ENCODE assay signal across 10 cellular contexts in the genomic region with DNA sequence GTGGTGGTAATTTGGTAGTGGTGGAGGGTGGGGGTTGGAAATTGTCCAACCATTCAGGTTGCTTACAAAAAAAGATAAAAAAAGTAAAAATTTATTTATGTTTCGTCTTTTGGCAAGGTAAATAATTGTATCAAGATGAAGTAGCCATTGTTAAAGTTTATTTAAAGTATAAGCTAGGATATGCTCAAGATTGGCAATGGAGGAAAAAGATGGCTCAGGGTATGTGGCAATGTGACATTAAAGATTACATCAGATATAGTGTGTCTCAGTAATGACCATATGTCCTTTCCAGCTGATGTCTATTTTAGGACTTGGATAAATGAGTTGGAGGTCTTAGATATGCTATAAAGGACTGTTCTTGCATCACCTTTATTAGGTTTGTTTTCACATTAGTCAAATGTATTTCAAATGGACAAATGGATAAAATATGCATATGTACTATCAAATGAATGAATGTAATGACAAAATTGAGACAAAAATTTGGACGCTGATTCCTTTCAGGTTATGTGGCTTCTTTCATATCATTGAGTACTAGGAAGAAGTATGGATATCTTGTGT.
DNase-seq lines count a peak whose midpoint lies in the region; ATAC-seq and TF ChIP-seq lines count a peak whose summit lies in the region.
"Had no signal": no experiment of that assay in that cellular context is flagged by ENCODE, and none has a peak within 500 bp of the region (broad histone marks: within the 10 kb centered on the region; RNA-seq: fewer than 3 reads in every experiment).

No MANE protein-coding gene starts in this region.

- H3K4me1 Mint-ChIP-seq in activated naive CD8-positive, alpha-beta T cell treated with anti-CD3 and anti-CD28 coated beads, Interleukin-2, amount 50 U/mL, for 24 hours: peaks cover 72% of the 10 kb centered on the region
- peaks cover 61% of the 10 kb centered on the region for H3K4me1 Mint-ChIP-seq in activated naive CD8-positive, alpha-beta T cell treated with anti-CD3 and anti-CD28 coated beads for 36 hours
- H3K4me1 Mint-ChIP-seq in stimulated activated memory B cell treated with anti-CD40 and anti-IgM and Interleukin-4, amounts not matched to agents 10 μg/mL and 1 μg/mL and 100 μg/mL, for 72 hours: peaks cover 58% of the 10 kb centered on the region
- peaks cover 54% of the 10 kb centered on the region for H3K4me1 Mint-ChIP-seq in activated CD8-positive, alpha-beta T cell treated with anti-CD3 and anti-CD28 coated beads, Interleukin-2, amount 10 ng/mL, durations not matched to agents 7 days and 5 days (ENCODE audit: low read depth)
- peaks cover 43% of the 10 kb centered on the region for H3K4me1 Mint-ChIP-seq in activated naive CD4-positive, alpha-beta T cell treated with anti-CD3 and anti-CD28 coated beads for 36 hours (ENCODE audit: low read depth)

- peaks cover under 1% of the 10 kb centered on the region for H3K27me3 Mint-ChIP-seq in activated naive CD8-positive, alpha-beta T cell treated with anti-CD3 and anti-CD28 coated beads, Interleukin-2, amount 50 U/mL, for 24 hours
- H3K27me3 Mint-ChIP-seq in activated naive CD8-positive, alpha-beta T cell treated with anti-CD3 and anti-CD28 coated beads for 36 hours: no peaks in the 10 kb centered on the region
- H3K27me3 Mint-ChIP-seq in stimulated activated memory B cell treated with anti-CD40 and anti-IgM and Interleukin-4, amounts not matched to agents 10 μg/mL and 1 μg/mL and 100 μg/mL, for 72 hours: no peaks in the 10 kb centered on the region
- H3K27me3 Mint-ChIP-seq in activated CD8-positive, alpha-beta T cell treated with anti-CD3 and anti-CD28 coated beads, Interleukin-2, amount 10 ng/mL, durations not matched to agents 7 days and 5 days (ENCODE audit: low read depth): peaks cover 2% of the 10 kb centered on the region
- H3K27me3 Mint-ChIP-seq in activated naive CD4-positive, alpha-beta T cell treated with anti-CD3 and anti-CD28 coated beads for 36 hours (ENCODE audit: low read depth): peaks cover 3% of the 10 kb centered on the region

- intact Hi-C loops in activated naive CD4-positive, alpha-beta T cell treated with anti-CD3 and anti-CD28 coated beads for 36 hours (cut with micrococcal nuclease): loop anchor here (5.0 to 10.0 kb wide), 3 partner anchors 337 to 1171 kb away; a partner anchor contains a TSS

- POLR2A ChIA-PET in activated CD8-positive, alpha-beta T cell treated with anti-CD3 and anti-CD28 coated beads, Interleukin-2, amount 10 ng/mL, durations not matched to agents 7 days and 5 days (lab: Charles Lee): no interaction called here

- DNase-seq in activated naive CD8-positive, alpha-beta T cell treated with anti-CD3 and anti-CD28 coated beads, Interleukin-2, amount 50 U/mL, for 24 hours: no peak
- no peak for DNase-seq in activated naive CD8-positive, alpha-beta T cell treated with anti-CD3 and anti-CD28 coated beads for 36 hours
- DNase-seq in OCI-M1 (lab: John Stamatoyannopoulos, UW): peak; percentile 78
- peak; percentile 71 to 75 for DNase-seq in erythroblast (lab: John Stamatoyannopoulos, UW)
- DNase-seq in activated CD8-positive, alpha-beta T cell treated with anti-CD3 and anti-CD28 coated beads, Interleukin-2, amount 10 ng/mL, durations not matched to agents 7 days and 5 days: no peak
- no peak for DNase-seq in NCI-H2196 treated with DMSO at 0.1 percent for 48 hours (lab: John Stamatoyannopoulos, UW; ENCODE audit: unreplicated experiment)
- no peak for DNase-seq in activated naive CD4-positive, alpha-beta T cell treated with anti-CD3 and anti-CD28 coated beads for 36 hours
- DNase-seq: central memory CD4-positive, alpha-beta T cell had no signal

- no peaks in the 10 kb centered on the region for H3K36me3 Mint-ChIP-seq in activated naive CD8-positive, alpha-beta T cell treated with anti-CD3 and anti-CD28 coated beads, Interleukin-2, amount 50 U/mL, for 24 hours (ENCODE audit: low read depth)
- peaks cover under 1% of the 10 kb centered on the region for H3K36me3 Mint-ChIP-seq in activated naive CD8-positive, alpha-beta T cell treated with anti-CD3 and anti-CD28 coated beads for 36 hours
- H3K36me3 Mint-ChIP-seq in stimulated activated memory B cell treated with anti-CD40 and anti-IgM and Interleukin-4, amounts not matched to agents 10 μg/mL and 1 μg/mL and 100 μg/mL, for 72 hours: peaks cover 5% of the 10 kb centered on the region
- H3K36me3 Mint-ChIP-seq in activated CD8-positive, alpha-beta T cell treated with anti-CD3 and anti-CD28 coated beads, Interleukin-2, amount 10 ng/mL, durations not matched to agents 7 days and 5 days (ENCODE audit: low read depth): peaks cover under 1% of the 10 kb centered on the region
- no peaks in the 10 kb centered on the region for H3K36me3 Mint-ChIP-seq in activated naive CD4-positive, alpha-beta T cell treated with anti-CD3 and anti-CD28 coated beads for 36 hours (ENCODE audit: low read depth)

- H3K4me3 Mint-ChIP-seq in activated naive CD8-positive, alpha-beta T cell treated with anti-CD3 and anti-CD28 coated beads, Interleukin-2, amount 50 U/mL, for 24 hours: no peak overlapping the region
- H3K4me3 Mint-ChIP-seq in activated naive CD8-positive, alpha-beta T cell treated with anti-CD3 and anti-CD28 coated beads for 36 hours: no peak overlapping the region
- H3K4me3 Mint-ChIP-seq in stimulated activated memory B cell treated with anti-CD40 and anti-IgM and Interleukin-4, amounts not matched to agents 10 μg/mL and 1 μg/mL and 100 μg/mL, for 72 hours: peak overlapping the region; percentile 12
- no peak overlapping the region for H3K4me3 Mint-ChIP-seq in activated CD8-positive, alpha-beta T cell treated with anti-CD3 and anti-CD28 coated beads, Interleukin-2, amount 10 ng/mL, durations not matched to agents 7 days and 5 days
- H3K4me3 Mint-ChIP-seq in activated naive CD4-positive, alpha-beta T cell treated with anti-CD3 and anti-CD28 coated beads for 36 hours: no peak overlapping the region
- H3K4me3 Mint-ChIP-seq: activated naive CD4-positive, alpha-beta T cell treated with anti-CD3 and anti-CD28 coated beads, Interleukin-2, amount 10 ng/mL, durations not matched to agents 7 days and 5 days had no signal

- peak overlapping the region; percentile 27 for H3K27ac Mint-ChIP-seq in activated naive CD8-positive, alpha-beta T cell treated with anti-CD3 and anti-CD28 coated beads, Interleukin-2, amount 50 U/mL, for 24 hours
- no peak overlapping the region for H3K27ac Mint-ChIP-seq in activated naive CD8-positive, alpha-beta T cell treated with anti-CD3 and anti-CD28 coated beads for 36 hours
- H3K27ac Mint-ChIP-seq in stimulated activated memory B cell treated with anti-CD40 and anti-IgM and Interleukin-4, amounts not matched to agents 10 μg/mL and 1 μg/mL and 100 μg/mL, for 72 hours: peak overlapping the region; percentile 80
- no peak overlapping the region for H3K27ac Mint-ChIP-seq in activated CD8-positive, alpha-beta T cell treated with anti-CD3 and anti-CD28 coated beads, Interleukin-2, amount 10 ng/mL, durations not matched to agents 7 days and 5 days
- no peak overlapping the region for H3K27ac Mint-ChIP-seq in activated naive CD4-positive, alpha-beta T cell treated with anti-CD3 and anti-CD28 coated beads for 36 hours
- H3K27ac Mint-ChIP-seq: activated naive CD4-positive, alpha-beta T cell treated with anti-CD3 and anti-CD28 coated beads, Interleukin-2, amount 10 ng/mL, durations not matched to agents 7 days and 5 days had no signal

- CTCF ChIA-PET in activated CD8-positive, alpha-beta T cell treated with anti-CD3 and anti-CD28 coated beads, Interleukin-2, amount 10 ng/mL, durations not matched to agents 7 days and 5 days (lab: Charles Lee): interaction anchor here (10.0 kb wide), 1 partner anchor 27 kb away, joined by 158 read pairs; no protein-coding TSS in a partner anchor
- CTCF ChIA-PET in activated naive CD4-positive, alpha-beta T cell treated with anti-CD3 and anti-CD28 coated beads for 36 hours (lab: Charles Lee): interaction anchor here (0.8 to 9.3 kb wide), 2 partner anchors 27 to 108 kb away, joined by 3 to 123 read pairs; no protein-coding TSS in a partner anchor

- no peak for ATAC-seq in activated naive CD8-positive, alpha-beta T cell treated with anti-CD3 and anti-CD28 coated beads, Interleukin-2, amount 50 U/mL, for 24 hours
- no peak for ATAC-seq in stimulated activated memory B cell treated with anti-CD40 and anti-IgM and Interleukin-4, amounts not matched to agents 10 μg/mL and 1 μg/mL and 100 μg/mL, for 72 hours
- ATAC-seq in activated CD8-positive, alpha-beta T cell treated with anti-CD3 and anti-CD28 coated beads, Interleukin-2, amount 10 ng/mL, durations not matched to agents 7 days and 5 days: no peak

- TF ChIP-seq POLR2A in erythroblast (IDR thresholded peaks at IDR 0.05; ENCODE audit: low read length): no peak

- H3K9me3 Mint-ChIP-seq in activated naive CD8-positive, alpha-beta T cell treated with anti-CD3 and anti-CD28 coated beads, Interleukin-2, amount 50 U/mL, for 24 hours: no peaks in the 10 kb centered on the region
- H3K9me3 Mint-ChIP-seq in activated naive CD8-positive, alpha-beta T cell treated with anti-CD3 and anti-CD28 coated beads for 36 hours: peaks cover under 1% of the 10 kb centered on the region
- no peaks in the 10 kb centered on the region for H3K9me3 Mint-ChIP-seq in stimulated activated memory B cell treated with anti-CD40 and anti-IgM and Interleukin-4, amounts not matched to agents 10 μg/mL and 1 μg/mL and 100 μg/mL, for 72 hours
- H3K9me3 Mint-ChIP-seq in activated CD8-positive, alpha-beta T cell treated with anti-CD3 and anti-CD28 coated beads, Interleukin-2, amount 10 ng/mL, durations not matched to agents 7 days and 5 days (ENCODE audit: insufficient read depth): no peaks in the 10 kb centered on the region
- no peaks in the 10 kb centered on the region for H3K9me3 Mint-ChIP-seq in activated naive CD4-positive, alpha-beta T cell treated with anti-CD3 and anti-CD28 coated beads for 36 hours
- H3K9me3 Mint-ChIP-seq: activated naive CD4-positive, alpha-beta T cell treated with anti-CD3 and anti-CD28 coated beads, Interleukin-2, amount 10 ng/mL, durations not matched to agents 7 days and 5 days had no signal

Comparison
In these comparisons a context has a peak if more than half of its experiments do, and no peak if none do; other contexts are left out.
1. H3K27ac Mint-ChIP-seq: peak in activated naive CD8-positive, alpha-beta T cell treated with anti-CD3 and anti-CD28 coated beads, Interleukin-2, amount 50 U/mL, for 24 hours (single experiment) and stimulated activated memory B cell treated with anti-CD40 and anti-IgM and Interleukin-4, amounts not matched to agents 10 μg/mL and 1 μg/mL and 100 μg/mL, for 72 hours (single experiment); none in activated naive CD8-positive, alpha-beta T cell treated with anti-CD3 and anti-CD28 coated beads for 36 hours (single experiment), activated CD8-positive, alpha-beta T cell treated with anti-CD3 and anti-CD28 coated beads, Interleukin-2, amount 10 ng/mL, durations not matched to agents 7 days and 5 days (single experiment) and activated naive CD4-positive, alpha-beta T cell treated with anti-CD3 and anti-CD28 coated beads for 36 hours (single experiment).
2. DNase-seq: peak in OCI-M1 (single experiment) and erythroblast (2 of 2); none in activated naive CD8-positive, alpha-beta T cell treated with anti-CD3 and anti-CD28 coated beads, Interleukin-2, amount 50 U/mL, for 24 hours (single experiment), activated naive CD8-positive, alpha-beta T cell treated with anti-CD3 and anti-CD28 coated beads for 36 hours (single experiment), activated CD8-positive, alpha-beta T cell treated with anti-CD3 and anti-CD28 coated beads, Interleukin-2, amount 10 ng/mL, durations not matched to agents 7 days and 5 days (single experiment), NCI-H2196 treated with DMSO at 0.1 percent for 48 hours (single experiment) and activated naive CD4-positive, alpha-beta T cell treated with anti-CD3 and anti-CD28 coated beads for 36 hours (single experiment).